Comparison of ENCODE assay signal across 8 cellular contexts in the genomic region with DNA sequence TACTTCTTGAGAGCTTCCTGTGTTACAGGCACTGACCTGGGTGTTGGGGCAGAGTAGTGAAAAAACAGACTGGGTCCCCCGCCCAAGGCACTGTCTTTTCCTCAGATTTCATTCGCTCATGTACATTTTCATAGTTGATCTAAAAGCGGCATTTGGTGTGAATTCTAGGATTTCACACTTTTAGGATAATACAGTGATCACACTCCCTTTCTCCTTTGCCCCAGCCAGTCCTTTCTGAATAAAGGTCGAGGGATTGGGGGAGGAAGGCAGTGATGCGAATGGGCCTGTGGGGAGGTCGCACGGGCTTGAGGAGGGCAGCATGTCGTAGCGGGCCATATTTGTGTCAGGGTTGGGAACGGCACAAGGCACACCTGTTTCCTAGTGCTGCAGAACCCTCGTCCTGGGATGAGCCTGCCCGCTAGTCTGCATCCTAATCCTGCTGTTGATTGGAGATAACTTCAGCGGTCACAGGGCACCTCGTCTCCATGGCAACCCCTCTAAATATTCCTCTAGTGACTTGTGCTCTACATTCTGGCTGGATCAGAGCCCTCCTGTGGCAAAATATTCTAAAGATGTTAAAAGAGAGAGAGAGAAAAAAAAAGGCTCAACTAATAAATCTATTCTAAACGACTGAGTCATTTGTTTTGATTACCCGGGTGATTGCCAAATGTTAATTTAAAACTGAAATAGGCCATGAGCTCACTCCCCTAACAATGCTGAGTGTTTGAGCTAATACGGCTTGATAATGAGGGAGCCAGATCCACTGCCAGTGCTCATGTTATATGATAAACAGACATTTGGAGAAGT. TPM values are rescaled to one million over a fixed set of nuclear protein-coding genes. Genes with fewer than 3 reads are reported as not detected.
DNase-seq lines count a peak whose midpoint lies in the region; ATAC-seq and TF ChIP-seq lines count a peak whose summit lies in the region.

No MANE protein-coding gene starts in this region.

- peaks cover 52% of the 10 kb centered on the region for H3K4me1 Mint-ChIP-seq in WTC11

- TF ChIP-seq CTCF in WTC11 (IDR thresholded peaks at IDR 0.05): no peak
- peak in 1 of 12 donors; percentile 4 for TF ChIP-seq CTCF in heart left ventricle (IDR thresholded peaks at IDR 0.05)
- TF ChIP-seq CTCF in testis (IDR thresholded peaks at IDR 0.05): no peak

- H3K4me1 ChIP-seq in HAP-1 (peaks cover 21% of the 10 kb centered on the region), heart left ventricle (peaks cover 0 to 69% (median 24%) of the 10 kb centered on the region in 12 donors), testis (no peaks in the 10 kb centered on the region)

- H3K9me3 ChIP-seq in HAP-1 (no peaks in the 10 kb centered on the region), heart left ventricle (no peaks in the 10 kb centered on the region), testis (no peaks in the 10 kb centered on the region)

- CTCF ChIA-PET in WTC11 (lab: Charles Lee): no interaction called here

- H3K36me3 ChIP-seq in HAP-1 (replicated peaks) (0 out of 2 replicates have a peak, but pooled peaks cover 4% of the 10 kb centered on the region), heart left ventricle (peaks cover 0 to 17% (median 0%) of the 10 kb centered on the region in 9 donors), testis (ENCODE audit: low read depth, missing control alignments) (no peaks in the 10 kb centered on the region)

- ATAC-seq in WTC11 (peak; percentile 81), heart left ventricle (peak; percentile 83 to 87 (median 84)), sciatic nerve (peak; percentile 76), HG02884 (IDR thresholded peaks at IDR 0.05; ENCODE audit: unreplicated experiment) (no peak), GM21526 (IDR thresholded peaks at IDR 0.05; ENCODE audit: low FRiP score, unreplicated experiment) (no peak)

- intact Hi-C loops in heart left ventricle (cut with DNase I): loop anchor here in 6 of 10 donors (2.0 to 10.0 kb wide), 6 partner anchors 38 to 406 kb away; no protein-coding TSS in a partner anchor
- intact Hi-C loops in sciatic nerve (cut with DNase I): no loop called here
- intact Hi-C loops in testis (cut with DNase I; ENCODE audit: low total_unique reads): no loop called here

- H3K4me3 ChIP-seq in HAP-1 (no peak overlapping the region), heart left ventricle (peak overlapping the region in 8 of 12 donors; percentile 7 to 37 (median 18)), testis (no peak overlapping the region)

- POLR2A ChIA-PET in WTC11 (lab: Charles Lee): no interaction called here

- in situ Hi-C loops in HAP-1 (cut with MboI; ENCODE audit: low sequenced_read_pairs): no loop called here

- no peaks in the 10 kb centered on the region for H3K27me3 ChIP-seq in HAP-1 (ENCODE audit: low read depth)
- H3K27me3 ChIP-seq in heart left ventricle: peaks cover 0 to 8% (median 0%) of the 10 kb centered on the region in 9 donors
- no peaks in the 10 kb centered on the region for H3K27me3 ChIP-seq in testis

- no peak overlapping the region; the same call in 1 of the 2 replicates for H3K27ac Mint-ChIP-seq in WTC11

- DNase-seq in HAP-1 (ENCODE audit: low spot score in 2 of 2) (peak; percentile 87 to 94), WTC11 (ENCODE audit: low spot score) (peak; percentile 33), heart left ventricle (peak; percentile 53 to 75 (median 63)), sciatic nerve (ENCODE audit: low spot score) (peak; percentile 60), testis (no peak), GDM1 (lab: John Stamatoyannopoulos, UW) (no peak)

- TF ChIP-seq POLR2A in heart left ventricle (IDR thresholded peaks at IDR 0.05): no peak
- no peak for TF ChIP-seq POLR2A in testis (IDR thresholded peaks at IDR 0.05)

- WGBS in heart left ventricle, 4 donors: 12 to 47% (median 33%) methylated on average over 16 to 17 of the region's 17 CpGs
- 64 to 65% methylated on average over 16 to 17 of the region's 17 CpGs for WGBS in testis, 2 donors

- H3K27ac ChIP-seq in heart left ventricle (peak overlapping the region; percentile 63 to 95 (median 83)), testis (no peak overlapping the region)

- H3K4me3 Mint-ChIP-seq in WTC11: no peak overlapping the region

- no peaks in the 10 kb centered on the region for H3K9me3 Mint-ChIP-seq in WTC11

- H3K27me3 Mint-ChIP-seq in WTC11 (ENCODE audit: low read depth): no peaks in the 10 kb centered on the region

- no peaks in the 10 kb centered on the region for H3K36me3 Mint-ChIP-seq in WTC11

TF ChIP-seq in WTC11, 78 proteins besides CTCF, POLR2A, EP300 and RAD21:
- TF ChIP-seq, protein P1, sequence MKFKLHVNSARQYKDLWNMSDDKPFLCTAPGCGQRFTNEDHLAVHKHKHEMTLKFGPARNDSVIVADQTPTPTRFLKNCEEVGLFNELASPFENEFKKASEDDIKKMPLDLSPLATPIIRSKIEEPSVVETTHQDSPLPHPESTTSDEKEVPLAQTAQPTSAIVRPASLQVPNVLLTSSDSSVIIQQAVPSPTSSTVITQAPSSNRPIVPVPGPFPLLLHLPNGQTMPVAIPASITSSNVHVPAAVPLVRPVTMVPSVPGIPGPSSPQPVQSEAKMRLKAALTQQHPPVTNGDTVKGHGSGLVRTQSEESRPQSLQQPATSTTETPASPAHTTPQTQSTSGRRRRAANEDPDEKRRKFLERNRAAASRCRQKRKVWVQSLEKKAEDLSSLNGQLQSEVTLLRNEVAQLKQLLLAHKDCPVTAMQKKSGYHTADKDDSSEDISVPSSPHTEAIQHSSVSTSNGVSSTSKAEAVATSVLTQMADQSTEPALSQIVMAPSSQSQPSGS (CRISPR knock-in tag; IDR thresholded peaks at IDR 0.05; ENCODE audit: borderline replicate concordance, low read depth): no peak
- TF ChIP-seq NR1H2 (CRISPR knock-in tag; IDR thresholded peaks at IDR 0.05): no peak
- no peak for TF ChIP-seq ZNF219 (CRISPR knock-in tag; IDR thresholded peaks at IDR 0.05; ENCODE audit: borderline replicate concordance)
- TF ChIP-seq KAT7 (CRISPR knock-in tag; IDR thresholded peaks at IDR 0.05; ENCODE audit: borderline replicate concordance): no peak
- no peak for TF ChIP-seq ZNF263 (CRISPR knock-in tag; IDR thresholded peaks at IDR 0.05; ENCODE audit: low read depth)
TF ChIP-seq in WTC11: peak in this region for 0.

RNA-seq across cellular contexts. Expression of a gene that starts 21.8 kb away (rescaled TPM):
- total RNA-seq in WTC11 (2021) (42.2 to 44.4 TPM (median 43.5 TPM) in 3 replicates), heart left ventricle (1,000 to 10,000 TPM; 1,446 to 4,800 (median 2,127) TPM), sciatic nerve (174 TPM), testis (10 to 100 TPM; 92.5 to 98.6 TPM)
- polyA plus RNA-seq in heart left ventricle (1,000 to 10,000 TPM; 1,119 to 4,064 TPM), testis (ENCODE audit: insufficient read depth, low read depth, low replicate concordance) (211 TPM)

Comparison
In these comparisons a context has a peak if more than half of its experiments do, and no peak if none do; other contexts are left out.
1. DNase-seq: peak in HAP-1 (2 of 2), WTC11 (single experiment), heart left ventricle (5 of 5) and sciatic nerve (single experiment); none in testis (single experiment) and GDM1 (single experiment).
2. H3K4me3 ChIP-seq: peak in heart left ventricle (8 of 12); none in HAP-1 (single experiment) and testis (0 of 2).
3. ATAC-seq: peak in WTC11 (single experiment), heart left ventricle (4 of 4) and sciatic nerve (single experiment); none in HG02884 (single experiment) and GM21526 (single experiment).
4. H3K27ac ChIP-seq: peak in heart left ventricle (12 of 12); none in testis (0 of 2).
5. intact Hi-C loops: an anchor here in heart left ventricle (2.0 to 10.0 kb wide); none called in sciatic nerve and testis.